18 cellular contexts compared by ENCODE assay signal in the genomic region with DNA sequence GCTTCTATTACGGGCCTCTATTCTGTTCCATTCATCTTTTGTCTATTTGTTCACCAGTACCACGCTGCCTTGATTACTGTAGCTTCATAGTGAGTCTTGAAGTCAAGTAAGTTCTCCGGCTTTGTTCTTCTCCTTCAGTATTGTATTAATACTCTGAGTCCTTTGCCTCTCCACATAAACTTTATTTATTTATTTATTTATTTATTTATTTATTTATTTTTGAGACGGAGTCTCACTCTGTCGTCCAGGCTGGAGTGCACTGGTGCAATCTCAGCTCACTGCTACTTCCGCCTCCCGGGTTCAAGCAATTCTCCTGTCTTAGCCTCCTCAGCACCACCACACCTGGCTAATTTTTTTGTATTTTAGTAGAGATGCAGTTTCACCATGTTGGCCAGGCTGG. TPM values are rescaled to one million over a fixed set of nuclear protein-coding genes. Genes with fewer than 3 reads are reported as not detected.
"Had no signal": no experiment of that assay in that cellular context is flagged by ENCODE, and none has a peak within 500 bp of the region (broad histone marks: within the 10 kb centered on the region; RNA-seq: fewer than 3 reads in every experiment).

No MANE protein-coding gene starts in this region.

RNA-seq across cellular contexts. Expression of gene AQP12B, which starts 22.8 kb away (rescaled TPM):
- total RNA-seq: activated naive CD4-positive, alpha-beta T cell treated with anti-CD3 and anti-CD28 coated beads for 36 hours; activated naive CD4-positive, alpha-beta T cell treated with anti-CD3 and anti-CD28 coated beads, Interleukin-2, amount 50 U/mL, for 72 hours; activated naive CD8-positive, alpha-beta T cell treated with anti-CD3 and anti-CD28 coated beads for 36 hours; activated naive CD8-positive, alpha-beta T cell treated with anti-CD3 and anti-CD28 coated beads, Interleukin-2, amount 10 ng/mL, durations not matched to agents 7 days and 5 days; activated T-cell treated with anti-CD3 and anti-CD28 coated beads, Interleukin-2, amount 50 U/mL, for 4 hours; activated T-cell treated with anti-CD3 and anti-CD28 coated beads, Interleukin-2, amount 50 U/mL, for 72 hours; activated T-helper 1 cell treated with anti-CD3 and anti-CD28 coated beads, Interleukin-12 subunit alpha, Interleukin-12 subunit beta, Interleukin-2, Interleukin-4 antibody, amounts not matched to agents 30 ng/mL and 10 ng/mL and 1 ng/mL, durations not matched to agents 14 hours and 24 hours and 36 hours; activated T-helper 17 cell treated with anti-CD3 and anti-CD28 coated beads, Interleukin-2, amount 50 U/mL, for 72 hours; activated T-helper 2 cell treated with anti-CD3 and anti-CD28 coated beads, Interferon-gamma antibody, Interleukin-2, Interleukin-4, amounts not matched to agents 10 μg/mL and 5 μg/mL and 100 μg/mL, durations not matched to agents 14 hours and 24 hours and 36 hours; adrenal gland; aorta; ascending aorta; breast epithelium; bronchial epithelial cell; cardiac muscle cell; cardiac septum; cerebellum; chondrocyte had no signal
- polyA plus RNA-seq: cardiac muscle cell had no signal

RNA-seq across cellular contexts. Expression of gene AQP12A, which starts 31.8 kb away (rescaled TPM):
- total RNA-seq: activated naive CD4-positive, alpha-beta T cell treated with anti-CD3 and anti-CD28 coated beads for 36 hours; activated naive CD4-positive, alpha-beta T cell treated with anti-CD3 and anti-CD28 coated beads, Interleukin-2, amount 50 U/mL, for 72 hours; activated naive CD8-positive, alpha-beta T cell treated with anti-CD3 and anti-CD28 coated beads for 36 hours; activated naive CD8-positive, alpha-beta T cell treated with anti-CD3 and anti-CD28 coated beads, Interleukin-2, amount 10 ng/mL, durations not matched to agents 7 days and 5 days; activated T-cell treated with anti-CD3 and anti-CD28 coated beads, Interleukin-2, amount 50 U/mL, for 4 hours; activated T-cell treated with anti-CD3 and anti-CD28 coated beads, Interleukin-2, amount 50 U/mL, for 72 hours; activated T-helper 1 cell treated with anti-CD3 and anti-CD28 coated beads, Interleukin-12 subunit alpha, Interleukin-12 subunit beta, Interleukin-2, Interleukin-4 antibody, amounts not matched to agents 30 ng/mL and 10 ng/mL and 1 ng/mL, durations not matched to agents 14 hours and 24 hours and 36 hours; activated T-helper 17 cell treated with anti-CD3 and anti-CD28 coated beads, Interleukin-2, amount 50 U/mL, for 72 hours; activated T-helper 2 cell treated with anti-CD3 and anti-CD28 coated beads, Interferon-gamma antibody, Interleukin-2, Interleukin-4, amounts not matched to agents 10 μg/mL and 5 μg/mL and 100 μg/mL, durations not matched to agents 14 hours and 24 hours and 36 hours; adrenal gland; aorta; ascending aorta; breast epithelium; bronchial epithelial cell; cardiac muscle cell; cardiac septum; cerebellum; chondrocyte had no signal
- polyA plus RNA-seq: adrenal gland, cardiac muscle cell had no signal

RNA-seq across cellular contexts. Expression of gene GPR35, which starts 34.6 kb away (rescaled TPM):
- total RNA-seq: ascending aorta had no signal
